Comparison of ENCODE assay signal across 36 cellular contexts in genomic region chr19:28537079-28537478, GRCh38.
DNase-seq lines count a peak whose midpoint lies in the region; ATAC-seq, FAIRE-seq and TF ChIP-seq lines count a peak whose summit lies in the region.
"Had no signal": no experiment of that assay in that cellular context is flagged by ENCODE, and none has a peak within 500 bp of the region (broad histone marks: within the 10 kb centered on the region; RNA-seq: fewer than 3 reads in every experiment).

No MANE protein-coding gene starts in this region.

- H3K27me3 ChIP-seq in CD8-positive, alpha-beta memory T cell (ENCODE audit: insufficient read depth, low read length, poor library complexity, severe bottlenecking): no peaks in the 10 kb centered on the region
- H3K27me3 ChIP-seq in SU-DHL-6 (ENCODE audit: low read length) (no peaks in the 10 kb centered on the region), K562 (ENCODE audit: control insufficient read depth in 2 of 2, insufficient read depth in 2 of 2, low read length in 2 of 2) (no peaks in the 10 kb centered on the region), MG63 (no peaks in the 10 kb centered on the region)
- H3K27me3 ChIP-seq: BE2C; BLaER1; BLaER1 treated with 17β-estradiol and CSF1 and Interleukin-3, amounts not matched to agents 10 nM and 100 nM had no signal

- peaks cover 5% of the 10 kb centered on the region for H3K9me3 ChIP-seq in CD8-positive, alpha-beta memory T cell (ENCODE audit: low read length)
- peaks cover 16% of the 10 kb centered on the region; the same call in 1 of the 2 replicates for H3K9me3 ChIP-seq in SU-DHL-6 (ENCODE audit: insufficient read depth, low read length)
- H3K9me3 ChIP-seq in K562 (replicated peaks; ENCODE audit: control insufficient read depth, insufficient read depth, low read depth, low read length): no peaks in the 10 kb centered on the region
- peaks cover 9% of the 10 kb centered on the region; the same call in 1 of the 2 replicates for H3K9me3 ChIP-seq in MG63
- H3K9me3 ChIP-seq: BE2C had no signal

- H3K9me2 ChIP-seq in SU-DHL-6 (replicated peaks; ENCODE audit: insufficient read depth, low read length): no peaks in the 10 kb centered on the region

- H3F3A ChIP-seq in SU-DHL-6 (ENCODE audit: insufficient read depth): peaks cover 36% of the 10 kb centered on the region; the same call in 1 of the 2 replicates

- FAIRE-seq in K562 (lab: Jason Lieb, UNC): peak; percentile 77
- FAIRE-seq in GM12892 (lab: Jason Lieb, UNC): no peak
- FAIRE-seq: A204.1, D721Med had no signal

- WGBS in K562 (ENCODE audit: insufficient coverage, low coverage, missing lambda C conversion rate): 0% methylated on average over 2 of the region's 2 CpGs

- peak overlapping the region; percentile 38 for H3K27ac ChIP-seq in CD8-positive, alpha-beta memory T cell (ENCODE audit: low read depth, low read length)
- H3K27ac ChIP-seq in SU-DHL-6 (ENCODE audit: low read depth, low read length): peak overlapping the region; percentile 14; the same call in 1 of the 2 replicates
- H3K27ac ChIP-seq in K562 (ENCODE audit: extremely low read depth, low read depth, low read length): peak overlapping the region; percentile 88
- H3K27ac ChIP-seq: 22Rv1; A549; BLaER1; BLaER1 treated with 17β-estradiol and CSF1 and Interleukin-3, amounts not matched to agents 10 nM and 100 nM; C4-2B had no signal

- in situ Hi-C loops in K562 (cut with MboI): no loop called here

- H3K36me3 Mint-ChIP-seq in CD8-positive, alpha-beta memory T cell: peaks cover 0 to 19% (median 0%) of the 10 kb centered on the region in 3 donors
- no peaks in the 10 kb centered on the region for H3K36me3 Mint-ChIP-seq in MCF 10A (ENCODE audit: insufficient read depth, unreplicated experiment)
- H3K36me3 Mint-ChIP-seq: CD14-positive monocyte; CD4-positive, alpha-beta memory T cell; CD4-positive, CD25-positive, alpha-beta regulatory T cell; CD8-positive, alpha-beta T cell had no signal

- peaks cover 12 to 35% (median 18%) of the 10 kb centered on the region in 5 donors for H3K9me3 Mint-ChIP-seq in CD8-positive, alpha-beta memory T cell
- H3K9me3 Mint-ChIP-seq in MCF 10A (ENCODE audit: unreplicated experiment): peaks cover 27% of the 10 kb centered on the region

- no peak overlapping the region for H3K4me3 ChIP-seq in CD8-positive, alpha-beta memory T cell (ENCODE audit: low read length)
- H3K4me3 ChIP-seq in SU-DHL-6 (ENCODE audit: insufficient read depth, low read length, poor library complexity, severe bottlenecking) (no peak overlapping the region), K562 (peak overlapping the region; percentile 17), MG63 (no peak overlapping the region)
- H3K4me3 ChIP-seq: A549; BLaER1; BLaER1 treated with 17β-estradiol and CSF1 and Interleukin-3, amounts not matched to agents 10 nM and 100 nM had no signal

- DNase-seq in CD8-positive, alpha-beta memory T cell: no peak
- DNase-seq in RPMI8226 (peak; percentile 54), K562 (ENCODE audit: extremely low read depth in 1 of 4, low spot score in 3 of 4) (peak in 1 of 4 experiments; percentile 68), MCF 10A (ENCODE audit: unreplicated experiment) (no peak), GM12892 (ENCODE audit: insufficient read length) (no peak), MG63 (no peak)
- DNase-seq: 8988T; ACHN; AML-193; BE2C; C1 segment of cervical spinal cord; Caco-2; Calu3; CD4-positive, alpha-beta memory T cell; CD4-positive, alpha-beta T cell; CD4-positive, CD25-positive, alpha-beta regulatory T cell; CD8-positive, alpha-beta T cell; COR-L47; DMS 273 treated with DMSO at 0.1 percent for 48 hours; DMS153; DMS53; DMS79; DMS79 treated with DMSO at 0.1 percent for 48 hours; DND-41; EL had no signal

- no peak overlapping the region for H3K4me3 Mint-ChIP-seq in CD8-positive, alpha-beta memory T cell
- H3K4me3 Mint-ChIP-seq in MCF 10A (ENCODE audit: unreplicated experiment): no peak overlapping the region
- H3K4me3 Mint-ChIP-seq: B cell; CD14-positive monocyte; CD4-positive, alpha-beta memory T cell; CD4-positive, alpha-beta T cell; CD4-positive, CD25-positive, alpha-beta regulatory T cell; CD8-positive, alpha-beta T cell had no signal

- TF ChIP-seq CTCF in SU-DHL-6 (IDR thresholded peaks at IDR 0.05; ENCODE audit: insufficient read depth, low read length, poor library complexity, severe bottlenecking) (no peak), K562 (IDR thresholded peaks at IDR 0.05 in 2 of 3, conservative IDR thresholded peaks at IDR 0.05 in 1 of 3; ENCODE audit: insufficient read depth in 2 of 3, low read depth in 1 of 3, low read length in 3 of 3) (no peak), MCF 10A (IDR thresholded peaks at IDR 0.05; ENCODE audit: unreplicated experiment) (no peak)

- H3K36me3 ChIP-seq in CD8-positive, alpha-beta memory T cell (ENCODE audit: insufficient read depth, low read length): no peaks in the 10 kb centered on the region
- peaks cover 9% of the 10 kb centered on the region; the same call in 1 of the 2 replicates for H3K36me3 ChIP-seq in SU-DHL-6 (ENCODE audit: low read length)
- H3K36me3 ChIP-seq in K562 (ENCODE audit: control insufficient read depth, insufficient read depth, low read length): no peaks in the 10 kb centered on the region; the same call in 1 of the 3 replicates
- H3K36me3 ChIP-seq in MG63: no peaks in the 10 kb centered on the region
- H3K36me3 ChIP-seq: BE2C; BLaER1; BLaER1 treated with 17β-estradiol and CSF1 and Interleukin-3, amounts not matched to agents 10 nM and 100 nM had no signal

- no peak overlapping the region for H3K9ac ChIP-seq in SU-DHL-6 (ENCODE audit: low read length)
- H3K9ac ChIP-seq in K562 (ENCODE audit: insufficient read depth in 1 of 2, low read depth in 2 of 2, low read length in 2 of 2): peak overlapping the region; percentile 36 to 71; a peak in 3 of 4 replicates
- H3K9ac ChIP-seq: BLaER1; BLaER1 treated with 17β-estradiol and CSF1 and Interleukin-3, amounts not matched to agents 10 nM and 100 nM had no signal

- no peaks in the 10 kb centered on the region for H3K4me1 ChIP-seq in CD8-positive, alpha-beta memory T cell (ENCODE audit: insufficient read depth, low read length)
- peaks cover 0 to 3% of the 10 kb centered on the region in 2 experiments; a peak in 1 of 5 replicates for H3K4me1 ChIP-seq in K562 (replicated peaks in 1 of 2; ENCODE audit: control insufficient read depth in 2 of 2, insufficient read depth in 2 of 2, low read length in 2 of 2)
- H3K4me1 ChIP-seq: A549, BE2C, Caco-2 had no signal

- CTCF ChIA-PET in CD8-positive, alpha-beta memory T cell (lab: Charles Lee): no interaction called here
- CTCF ChIA-PET in K562 (lab: Yijun Ruan, JAX; ENCODE audit: low intra/inter-chr PET ratio) (no interaction called here), MCF 10A (lab: Yijun Ruan, JAX) (no interaction called here)

- BruUV-seq in K562 (replicated peaks; lab: Mats Ljungman, UMichigan) (no TSS peak), MCF 10A (replicated peaks; lab: Mats Ljungman, UMichigan) (no TSS peak)

- ATAC-seq in K562 (peak; percentile 21), HG03280 (IDR thresholded peaks at IDR 0.05; ENCODE audit: unreplicated experiment) (no peak)
- ATAC-seq: A549; CD8-positive, alpha-beta T cell had no signal

- no peak overlapping the region for H3K27ac Mint-ChIP-seq in CD8-positive, alpha-beta memory T cell
- no peak overlapping the region for H3K27ac Mint-ChIP-seq in MCF 10A (ENCODE audit: low read depth, unreplicated experiment)
- H3K27ac Mint-ChIP-seq: B cell; CD14-positive monocyte; CD4-positive, alpha-beta memory T cell; CD4-positive, alpha-beta T cell; CD4-positive, CD25-positive, alpha-beta regulatory T cell; CD8-positive, alpha-beta T cell had no signal

- H4K20me1 ChIP-seq in SU-DHL-6 (ENCODE audit: low read depth, low read length) (no peaks in the 10 kb centered on the region), K562 (replicated peaks; ENCODE audit: control insufficient read depth, insufficient read depth, low read length) (no peaks in the 10 kb centered on the region)
- H4K20me1 ChIP-seq: BLaER1; BLaER1 treated with 17β-estradiol and CSF1 and Interleukin-3, amounts not matched to agents 10 nM and 100 nM had no signal

- H3K4me2 ChIP-seq in SU-DHL-6 (ENCODE audit: low read depth, low read length, poor library complexity, severe bottlenecking) (no peak overlapping the region), K562 (ENCODE audit: insufficient read depth, low read length) (peak overlapping the region; percentile 78)
- H3K4me2 ChIP-seq: A549; BLaER1; BLaER1 treated with 17β-estradiol and CSF1 and Interleukin-3, amounts not matched to agents 10 nM and 100 nM had no signal

- TF ChIP-seq EP300 in K562 (IDR thresholded peaks at IDR 0.05; ENCODE audit: low read length): no peak

- H3K27me3 Mint-ChIP-seq in CD8-positive, alpha-beta memory T cell: no peaks in the 10 kb centered on the region
- no peaks in the 10 kb centered on the region for H3K27me3 Mint-ChIP-seq in MCF 10A (ENCODE audit: insufficient read depth, unreplicated experiment)
- H3K27me3 Mint-ChIP-seq: B cell; CD4-positive, alpha-beta memory T cell; CD4-positive, alpha-beta T cell; CD4-positive, CD25-positive, alpha-beta regulatory T cell had no signal

- no peak for TF ChIP-seq POLR2A in K562 (conservative IDR thresholded peaks at IDR 0.05)
- no peak for TF ChIP-seq POLR2A in GM12892 (IDR thresholded peaks at IDR 0.05; ENCODE audit: low read depth, low read length)

- no peaks in the 10 kb centered on the region for H3K4me1 Mint-ChIP-seq in CD8-positive, alpha-beta memory T cell
- H3K4me1 Mint-ChIP-seq in MCF 10A (ENCODE audit: insufficient read depth, unreplicated experiment): no peaks in the 10 kb centered on the region
- H3K4me1 Mint-ChIP-seq: CD14-positive monocyte; CD4-positive, alpha-beta memory T cell; CD4-positive, CD25-positive, alpha-beta regulatory T cell had no signal

- H3K79me2 ChIP-seq in SU-DHL-6 (ENCODE audit: insufficient read depth, low read length) (no peaks in the 10 kb centered on the region), K562 (ENCODE audit: control insufficient read depth, insufficient read depth, low read length) (peaks cover 93% of the 10 kb centered on the region)

- POLR2A ChIA-PET in CD8-positive, alpha-beta memory T cell (lab: Charles Lee): no interaction called here
- POLR2A ChIA-PET in K562 (lab: Yijun Ruan, JAX): interaction anchor here (0.7 to 1.4 kb wide), 6 partner anchors 12 to 120 kb away, joined by 3 to 7 read pairs (median 4); no protein-coding TSS in a partner anchor
- POLR2A ChIA-PET in MCF 10A (lab: Yijun Ruan, JAX): no interaction called here

- intact Hi-C loops in K562 (cut with micrococcal nuclease) (no loop called here), MCF 10A (cut with micrococcal nuclease) (no loop called here)

- H3K9me1 ChIP-seq in K562 (ENCODE audit: control insufficient read depth, insufficient read depth, low read length): no peaks in the 10 kb centered on the region

- H2AFZ ChIP-seq in SU-DHL-6 (ENCODE audit: low read depth, low read length, severe bottlenecking): no peak overlapping the region
- no peak overlapping the region for H2AFZ ChIP-seq in K562 (ENCODE audit: low read depth, low read length)

- TF ChIP-seq RAD21 in K562 (CRISPR knock-in tag; conservative IDR thresholded peaks at IDR 0.05 in 1 of 2, IDR thresholded peaks at IDR 0.05 in 1 of 2): no peak

Comparison
In these comparisons a context has a peak if more than half of its experiments do, and no peak if none do; other contexts are left out.
1. H3K27ac ChIP-seq: peak in every context shown above with its lines; median percentile 88 in K562; 38 in CD8-positive, alpha-beta memory T cell; 14 in SU-DHL-6.